35 cellular contexts compared by ENCODE assay signal in the genomic region with DNA sequence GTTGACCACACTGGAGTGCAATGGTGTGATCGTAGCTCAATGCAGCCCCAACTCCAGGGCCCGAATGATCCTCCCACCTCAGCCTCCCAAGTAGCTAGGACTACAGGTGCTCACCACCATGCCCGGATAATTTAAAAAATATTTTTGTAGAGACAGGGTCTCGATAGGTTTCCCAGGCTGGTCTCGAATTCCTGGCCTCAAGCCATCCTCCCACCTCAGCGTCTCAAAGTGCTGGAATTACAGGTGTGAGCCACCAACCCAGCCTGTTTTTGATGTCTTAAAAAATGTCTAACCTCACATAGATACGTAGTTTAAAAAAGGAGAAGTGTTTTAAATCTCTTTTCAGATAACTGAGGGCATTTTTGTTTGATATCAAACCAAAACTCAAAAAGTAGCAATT.
"Had no signal": no experiment of that assay in that cellular context is flagged by ENCODE, and none has a peak within 500 bp of the region (broad histone marks: within the 10 kb centered on the region; RNA-seq: fewer than 3 reads in every experiment).

No MANE protein-coding gene starts in this region.

- DNase-seq: Karpas-422, Kasumi-1, MG63, MM.1S, MV-4-11, NCI-H1048, NCI-H1092, NCI-H1092 treated with DMSO at 0.1 percent for 48 hours, NCI-H1105, NCI-H1105 treated with DMSO at 0.1 percent for 48 hours, NCI-H1417, NCI-H1417 treated with DMSO at 0.1 percent for 48 hours, NCI-H1436, NCI-H1436 treated with DMSO at 0.1 percent for 48 hours, NCI-H146, NCI-H1694, NCI-H1694 treated with DMSO at 0.1 percent for 48 hours, NCI-H187, NCI-H187 treated with DMSO at 0.1 percent for 48 hours, NCI-H1930, NCI-H2029, NCI-H2029 treated with DMSO at 0.1 percent for 48 hours, NCI-H2081, NCI-H2081 treated with DMSO at 0.1 percent for 48 hours, NCI-H2107, NCI-H2171, NCI-H2171 treated with DMSO at 0.1 percent for 48 hours, NCI-H2227 treated with DMSO at 0.1 percent for 48 hours, NCI-H226, NCI-H345, NCI-H446, NCI-H446 treated with DMSO at 0.1 percent for 48 hours, NCI-H510A, NCI-H510A treated with DMSO at 0.1 percent for 48 hours had no signal

- H3K4me2 ChIP-seq: KMS-11 had no signal

- H3K27ac ChIP-seq: KMS-11 had no signal

- H3K9me3 ChIP-seq: MG63 had no signal

- H3K27me3 ChIP-seq: MG63 had no signal

- H3K4me3 ChIP-seq: MG63 had no signal
